Comparison of ENCODE assay signal across 10 cellular contexts in genomic region chr6:82017316-82017715, GRCh38.
A peak's percentile ranks its signal among the peaks of the same experiment; 100 is the strongest.
DNase-seq lines count a peak whose midpoint lies in the region; ATAC-seq and TF ChIP-seq lines count a peak whose summit lies in the region.
"Had no signal": no experiment of that assay in that cellular context is flagged by ENCODE, and none has a peak within 500 bp of the region (broad histone marks: within the 10 kb centered on the region; RNA-seq: fewer than 3 reads in every experiment).

No MANE protein-coding gene starts in this region.

- H3K4me1 ChIP-seq in heart left ventricle (peaks cover 0 to 57% (median 19%) of the 10 kb centered on the region in 12 donors), stomach (peaks cover 0 to 13% (median 3%) of the 10 kb centered on the region in 4 donors)

- intact Hi-C loops in heart left ventricle (cut with DNase I): loop anchor here in 1 of 10 donors (10.0 kb wide), 1 partner anchor 403 kb away; no protein-coding TSS in a partner anchor
- intact Hi-C loops in stomach (cut with DNase I; ENCODE audit: low total_unique reads): no loop called here

- TF ChIP-seq POLR2A in heart left ventricle (IDR thresholded peaks at IDR 0.05) (no peak), stomach (IDR thresholded peaks at IDR 0.05) (no peak)

- H3K27ac ChIP-seq in heart left ventricle: peak overlapping the region; percentile 34 to 80 (median 54)
- H3K27ac ChIP-seq in stomach: peak overlapping the region in 3 of 5 donors; percentile 41 to 50 (median 48)
- H3K27ac ChIP-seq: KMS-11 had no signal

- H3K4me3 ChIP-seq in heart left ventricle: no peak overlapping the region
- no peak overlapping the region for H3K4me3 ChIP-seq in stomach

- H3K27me3 ChIP-seq in heart left ventricle (no peaks in the 10 kb centered on the region), stomach (no peaks in the 10 kb centered on the region)

- TF ChIP-seq CTCF in heart left ventricle (IDR thresholded peaks at IDR 0.05): no peak
- TF ChIP-seq CTCF in stomach (IDR thresholded peaks at IDR 0.05): no peak

- peak; percentile 42 for DNase-seq in HK-2 (ENCODE audit: unreplicated experiment)
- peak in 2 of 5 donors; percentile 39 to 51 for DNase-seq in heart left ventricle
- no peak for DNase-seq in stomach
- DNase-seq in NCI-H2227 treated with DMSO at 0.1 percent for 48 hours (lab: John Stamatoyannopoulos, UW): no peak
- DNase-seq: activated T-cell treated with anti-CD3 and anti-CD28 coated beads for 4 hours had no signal

- no peaks in the 10 kb centered on the region for H3K36me3 ChIP-seq in heart left ventricle
- H3K36me3 ChIP-seq in stomach: no peaks in the 10 kb centered on the region

- ATAC-seq in SK-N-SH treated with all-trans-retinoic acid at 6 μM for 48 hours (peak; percentile 87), heart left ventricle (peak; percentile 68 to 90 (median 82)), GM18873 (IDR thresholded peaks at IDR 0.05; ENCODE audit: low FRiP score, unreplicated experiment) (no peak), GM21723 (IDR thresholded peaks at IDR 0.05; ENCODE audit: unreplicated experiment) (no peak), GM19467 (IDR thresholded peaks at IDR 0.05; ENCODE audit: unreplicated experiment) (no peak)

- TF ChIP-seq EP300 in stomach (IDR thresholded peaks at IDR 0.05): no peak

- H3K9me3 ChIP-seq in heart left ventricle: peaks cover 0 to 5% (median 0%) of the 10 kb centered on the region in 12 donors
- no peaks in the 10 kb centered on the region for H3K9me3 ChIP-seq in stomach

TF ChIP-seq in SK-N-SH treated with all-trans-retinoic acid at 6 μM for 48 hours, 23 proteins besides CTCF, POLR2A, EP300 and RAD21:
- TF ChIP-seq ISL1 (CRISPR knock-in tag; IDR thresholded peaks at IDR 0.05) (no peak), BACH2 (CRISPR knock-in tag; IDR thresholded peaks at IDR 0.05; ENCODE audit: borderline replicate concordance) (no peak), GLIS3 (CRISPR knock-in tag; IDR thresholded peaks at IDR 0.05) (no peak), ZFP3 (CRISPR knock-in tag; IDR thresholded peaks at IDR 0.05) (no peak), PPARA (CRISPR knock-in tag; IDR thresholded peaks at IDR 0.05; ENCODE audit: borderline replicate concordance) (no peak), ESRRG (CRISPR knock-in tag; IDR thresholded peaks at IDR 0.05) (no peak), ZNF565 (CRISPR knock-in tag; conservative IDR thresholded peaks at IDR 0.05; ENCODE audit: low read depth) (no peak), OSR1 (CRISPR knock-in tag; IDR thresholded peaks at IDR 0.05) (no peak), ZNF8 (CRISPR knock-in tag; IDR thresholded peaks at IDR 0.05) (no peak), ZC3H10 (CRISPR knock-in tag; IDR thresholded peaks at IDR 0.05) (no peak), PATZ1 (CRISPR knock-in tag; IDR thresholded peaks at IDR 0.05; ENCODE audit: borderline replicate concordance) (no peak), RARB (CRISPR knock-in tag; IDR thresholded peaks at IDR 0.05) (no peak), POU6F1 (CRISPR knock-in tag; IDR thresholded peaks at IDR 0.05; ENCODE audit: borderline replicate concordance, low read depth) (no peak), SNAI2 (CRISPR knock-in tag; IDR thresholded peaks at IDR 0.05) (no peak), TOX (CRISPR knock-in tag; IDR thresholded peaks at IDR 0.05; ENCODE audit: borderline replicate concordance) (no peak), ZNF70 (CRISPR knock-in tag; IDR thresholded peaks at IDR 0.05) (no peak)

Comparison
In these comparisons a context has a peak if more than half of its experiments do, and no peak if none do; other contexts are left out.
1. ATAC-seq: peak in SK-N-SH treated with all-trans-retinoic acid at 6 μM for 48 hours (single experiment) and heart left ventricle (4 of 4); none in GM18873 (single experiment), GM21723 (single experiment) and GM19467 (single experiment).